Comparison of ENCODE assay signal across 22 cellular contexts in genomic region chr5:152676177-152676576, GRCh38.
DNase-seq lines count a peak whose midpoint lies in the region; ATAC-seq, FAIRE-seq and TF ChIP-seq lines count a peak whose summit lies in the region.
"Had no signal": no experiment of that assay in that cellular context is flagged by ENCODE, and none has a peak within 500 bp of the region (broad histone marks: within the 10 kb centered on the region; RNA-seq: fewer than 3 reads in every experiment).

No MANE protein-coding gene starts in this region.

- peak; percentile 19 for DNase-seq in D341Med (ENCODE audit: low spot score)
- peak in 2 of 3 experiments; percentile 19 to 79 for DNase-seq in NCI-H1417 (lab: John Stamatoyannopoulos, UW)
- DNase-seq in NCI-H2227 (lab: John Stamatoyannopoulos, UW; ENCODE audit: unreplicated experiment) = peak; percentile 79
- DNase-seq in T-helper 2 cell = no peak
- no peak for DNase-seq in H54 (ENCODE audit: insufficient read length, low spot score)
- DNase-seq: Caco-2; CD4-positive, CD25-positive, alpha-beta regulatory T cell; DND-41; GM23248; MM.1S; NCI-H1092; NCI-H187 treated with DMSO at 0.1 percent for 48 hours; NCI-H226; NCI-H510A treated with DMSO at 0.1 percent for 48 hours; PC-9; SIG-M5; SK-N-SH had no signal

- TF ChIP-seq POLR2A in H54 (IDR thresholded peaks at IDR 0.05; ENCODE audit: low read depth, low read length) = no peak

- FAIRE-seq in islet of Langerhans (lab: Jason Lieb, UNC) (peak; percentile 93), H54 (lab: Jason Lieb, UNC) (no peak)
- FAIRE-seq: GM12891, HepG2, K562 had no signal

- no peak for ATAC-seq in GM21367 (IDR thresholded peaks at IDR 0.05; ENCODE audit: unreplicated experiment)
- ATAC-seq: HepG2, K562 had no signal

Comparison
In these comparisons a context has a peak if more than half of its experiments do, and no peak if none do; other contexts are left out.
1. DNase-seq: peak in D341Med (single experiment), NCI-H1417 (2 of 3) and NCI-H2227 (single experiment); none in T-helper 2 cell (0 of 5) and H54 (single experiment).